In genomic region chr9:2018162-2018643, GRCh38 we compare ENCODE assay signal across 8 cellular contexts. TPM values are rescaled to one million over a fixed set of nuclear protein-coding genes. Genes with fewer than 3 reads are reported as not detected.
DNase-seq lines count a peak whose midpoint lies in the region; ATAC-seq and TF ChIP-seq lines count a peak whose summit lies in the region.

No MANE protein-coding gene starts in this region.

- H3K27ac ChIP-seq in GM23338 (ENCODE audit: low read depth) (no peak overlapping the region), SU-DHL-6 (ENCODE audit: low read depth, low read length) (no peak overlapping the region), esophagus squamous epithelium (peak overlapping the region; percentile 97 to 99 (median 98)), prostate gland (peak overlapping the region; percentile 95 to 98)

- H3K79me2 ChIP-seq in GM23338 (replicated peaks; ENCODE audit: insufficient read depth) (no peaks in the 10 kb centered on the region; the same call in 1 of the 2 replicates), SU-DHL-6 (ENCODE audit: insufficient read depth, low read length) (no peaks in the 10 kb centered on the region)

- peak overlapping the region; percentile 92 for H3K4me2 ChIP-seq in GM23338
- H3K4me2 ChIP-seq in SU-DHL-6 (ENCODE audit: low read depth, low read length, poor library complexity, severe bottlenecking): peak overlapping the region; percentile 94

- ATAC-seq in GM23338: no peak
- ATAC-seq in GM19351 (IDR thresholded peaks at IDR 0.05; ENCODE audit: unreplicated experiment): no peak

- no peaks in the 10 kb centered on the region for H4K20me1 ChIP-seq in GM23338 (replicated peaks; ENCODE audit: insufficient read depth)
- H4K20me1 ChIP-seq in SU-DHL-6 (ENCODE audit: low read depth, low read length): peaks cover 46% of the 10 kb centered on the region

- intact Hi-C loops in esophagus squamous epithelium (cut with DNase I) (no loop called here), prostate gland (cut with DNase I) (loop anchor here (10.0 kb wide), 1 partner anchor 827 kb away; the partner anchor contains the start of gene PUM3)

- peaks cover 60% of the 10 kb centered on the region for H3K27me3 Mint-ChIP-seq in GM23338 (ENCODE audit: insufficient read depth, low read depth, poor library complexity)

- no peak for DNase-seq in GM23338 (ENCODE audit: low spot score)
- no peak for DNase-seq in esophagus squamous epithelium (lab: John Stamatoyannopoulos, UW)
- DNase-seq in prostate gland (ENCODE audit: low spot score): no peak
- no peak for DNase-seq in activated gamma-delta T cell (lab: John Stamatoyannopoulos, UW)
- no peak for DNase-seq in erythroblast (lab: John Stamatoyannopoulos, UW)
- DNase-seq in NCI-H1694 treated with DMSO at 0.1 percent for 48 hours (lab: John Stamatoyannopoulos, UW): no peak

- peak overlapping the region; percentile 91 for H3K4me3 Mint-ChIP-seq in GM23338

- H3K27ac Mint-ChIP-seq in GM23338: no peak overlapping the region

- H3K9me2 ChIP-seq in GM23338 (ENCODE audit: insufficient read depth): no peaks in the 10 kb centered on the region
- no peaks in the 10 kb centered on the region for H3K9me2 ChIP-seq in SU-DHL-6 (replicated peaks; ENCODE audit: insufficient read depth, low read length)

- H2AFZ ChIP-seq in GM23338: 0 out of 2 replicates have a peak overlapping the region, but pooled peaks have one; percentile 67
- peak overlapping the region; percentile 92 for H2AFZ ChIP-seq in SU-DHL-6 (ENCODE audit: low read depth, low read length, severe bottlenecking)

- WGBS in esophagus squamous epithelium, 2 donors: 2 to 3% methylated on average over 7 of the region's 7 CpGs
- 9% methylated on average over 7 of the region's 7 CpGs for WGBS in prostate gland

- H3K4me1 Mint-ChIP-seq in GM23338: peaks cover 42% of the 10 kb centered on the region

- H3K9me3 ChIP-seq in SU-DHL-6 (ENCODE audit: insufficient read depth, low read length) (no peaks in the 10 kb centered on the region), esophagus squamous epithelium (no peaks in the 10 kb centered on the region), prostate gland (no peaks in the 10 kb centered on the region)

- H3K36me3 Mint-ChIP-seq in GM23338 (ENCODE audit: low read depth): no peaks in the 10 kb centered on the region; the same call in 2 of the 3 replicates

- H3K27me3 ChIP-seq in GM23338 (ENCODE audit: insufficient read depth) (peaks cover 67% of the 10 kb centered on the region), SU-DHL-6 (ENCODE audit: low read length) (no peaks in the 10 kb centered on the region), esophagus squamous epithelium (no peaks in the 10 kb centered on the region), prostate gland (replicated peaks; ENCODE audit: insufficient read depth) (no peaks in the 10 kb centered on the region)

- H3K4me1 ChIP-seq in GM23338 (ENCODE audit: insufficient read depth) (peaks cover 43% of the 10 kb centered on the region), esophagus squamous epithelium (peaks cover 11 to 68% (median 31%) of the 10 kb centered on the region in 3 donors), prostate gland (replicated peaks) (peaks cover 23% of the 10 kb centered on the region)

- H3K4me3 ChIP-seq in GM23338 (peak overlapping the region; percentile 91), SU-DHL-6 (ENCODE audit: insufficient read depth, low read length, poor library complexity, severe bottlenecking) (peak overlapping the region; percentile 84), esophagus squamous epithelium (peak overlapping the region; percentile 60 to 89 (median 82)), prostate gland (peak overlapping the region; percentile 83 to 87)

- H3F3A ChIP-seq in GM23338 (replicated peaks; ENCODE audit: low read depth): no peaks in the 10 kb centered on the region
- 0 out of 2 replicates have a peak, but pooled peaks cover 8% of the 10 kb centered on the region for H3F3A ChIP-seq in SU-DHL-6 (ENCODE audit: insufficient read depth)

- peak overlapping the region; percentile 72 for H3K9ac ChIP-seq in SU-DHL-6 (ENCODE audit: low read length)

- no peaks in the 10 kb centered on the region for H3K9me3 Mint-ChIP-seq in GM23338

- TF ChIP-seq CTCF in GM23338 (conservative IDR thresholded peaks at IDR 0.05; ENCODE audit: low read depth in 2 of 2) (no peak), SU-DHL-6 (IDR thresholded peaks at IDR 0.05; ENCODE audit: insufficient read depth, low read length, poor library complexity, severe bottlenecking) (no peak), esophagus squamous epithelium (IDR thresholded peaks at IDR 0.05) (no peak), prostate gland (IDR thresholded peaks at IDR 0.05) (no peak)

- TF ChIP-seq POLR2A in esophagus squamous epithelium (IDR thresholded peaks at IDR 0.05): no peak
- no peak for TF ChIP-seq POLR2A in prostate gland (IDR thresholded peaks at IDR 0.05)
- TF ChIP-seq POLR2A in erythroblast (IDR thresholded peaks at IDR 0.05; ENCODE audit: low read length): no peak

- H3K36me3 ChIP-seq in GM23338 (ENCODE audit: insufficient read depth): no peaks in the 10 kb centered on the region
- H3K36me3 ChIP-seq in SU-DHL-6 (ENCODE audit: low read length): no peaks in the 10 kb centered on the region
- no peaks in the 10 kb centered on the region for H3K36me3 ChIP-seq in esophagus squamous epithelium
- H3K36me3 ChIP-seq in prostate gland: no peaks in the 10 kb centered on the region

TF ChIP-seq in GM23338, 12 proteins besides CTCF, POLR2A, EP300 and RAD21 (continues in another document):
- TF ChIP-seq JUNB (IDR thresholded peaks at IDR 0.05; ENCODE audit: unreplicated experiment) (no peak), STAT1 (IDR thresholded peaks at IDR 0.05; ENCODE audit: unreplicated experiment) (no peak), ZNF331 (CRISPR knock-in tag; IDR thresholded peaks at IDR 0.05; ENCODE audit: low read depth) (no peak), ZNF462 (CRISPR knock-in tag; IDR thresholded peaks at IDR 0.05) (no peak)

RNA-seq across cellular contexts. Expression of gene SMARCA2, which starts 3.1 kb away (rescaled TPM):
- total RNA-seq in GM23338 (2014; rRNA removed; shearing (Covaris generic)): 21.9 and 22.9 TPM in 2 replicates
- 18.4 and 21.7 TPM in 2 replicates for polyA plus RNA-seq in GM23338 (2016; fragmentation: Nextera tagmentation; extraction: Ambion mirVana)
- total RNA-seq in esophagus squamous epithelium: 10 to 100 TPM; 51.0 to 93.3 (median 64.1) TPM
- 100 to 1,000 TPM; 125 to 175 TPM for total RNA-seq in prostate gland

Comparison
In these comparisons a context has a peak if more than half of its experiments do, and no peak if none do; other contexts are left out.
1. H3K27ac ChIP-seq: peak in esophagus squamous epithelium (4 of 4) and prostate gland (2 of 2); none in GM23338 (single experiment) and SU-DHL-6 (single experiment).
2. Peak in every context shown above with its lines, with median percentiles within 50 percentile points of each other: H3K4me3 ChIP-seq.